1 cellular context compared by ENCODE assay signal in genomic region chr10:14019983-14020668, GRCh38.
A peak's percentile ranks its signal among the peaks of the same experiment; 100 is the strongest.
TF ChIP-seq lines count a peak whose summit lies in the region.

No MANE protein-coding gene starts in this region.

TF ChIP-seq in GM12878, 131 proteins besides CTCF, POLR2A, EP300 and RAD21 (continues in another document):
- TF ChIP-seq, protein P1, sequence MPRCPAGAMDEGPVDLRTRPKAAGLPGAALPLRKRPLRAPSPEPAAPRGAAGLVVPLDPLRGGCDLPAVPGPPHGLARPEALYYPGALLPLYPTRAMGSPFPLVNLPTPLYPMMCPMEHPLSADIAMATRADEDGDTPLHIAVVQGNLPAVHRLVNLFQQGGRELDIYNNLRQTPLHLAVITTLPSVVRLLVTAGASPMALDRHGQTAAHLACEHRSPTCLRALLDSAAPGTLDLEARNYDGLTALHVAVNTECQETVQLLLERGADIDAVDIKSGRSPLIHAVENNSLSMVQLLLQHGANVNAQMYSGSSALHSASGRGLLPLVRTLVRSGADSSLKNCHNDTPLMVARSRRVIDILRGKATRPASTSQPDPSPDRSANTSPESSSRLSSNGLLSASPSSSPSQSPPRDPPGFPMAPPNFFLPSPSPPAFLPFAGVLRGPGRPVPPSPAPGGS (IDR thresholded peaks at IDR 0.05; ENCODE audit: borderline replicate concordance, insufficient read depth, low read depth, low read length, poor library complexity, severe bottlenecking) = no peak
- TF ChIP-seq YY1 (IDR thresholded peaks at IDR 0.05; ENCODE audit: low read depth, low read length) = no peak
- TF ChIP-seq SIN3A (IDR thresholded peaks at IDR 0.05; ENCODE audit: low read depth, low read length) = no peak
- TF ChIP-seq ZNF384 (IDR thresholded peaks at IDR 0.05; ENCODE audit: borderline replicate concordance, low read depth, low read length) = no peak
- TF ChIP-seq SP1 (IDR thresholded peaks at IDR 0.05; ENCODE audit: low read depth, low read length) = no peak
- TF ChIP-seq YBX1 (IDR thresholded peaks at IDR 0.05) = no peak
- no peak for TF ChIP-seq ZZZ3 (IDR thresholded peaks at IDR 0.05; ENCODE audit: control insufficient read depth, insufficient read length, low read depth)
- no peak for TF ChIP-seq SUZ12 (IDR thresholded peaks at IDR 0.05; ENCODE audit: unreplicated experiment)
- no peak for TF ChIP-seq TCF7 (IDR thresholded peaks at IDR 0.05; ENCODE audit: borderline replicate concordance)
- TF ChIP-seq CREM (IDR thresholded peaks at IDR 0.05; ENCODE audit: low read depth) = no peak
- 0 out of 2 replicates have a peak, but pooled peaks have one; percentile 21 for TF ChIP-seq GATAD2B (conservative IDR thresholded peaks at IDR 0.05; ENCODE audit: low read depth)
- TF ChIP-seq, protein P2, sequence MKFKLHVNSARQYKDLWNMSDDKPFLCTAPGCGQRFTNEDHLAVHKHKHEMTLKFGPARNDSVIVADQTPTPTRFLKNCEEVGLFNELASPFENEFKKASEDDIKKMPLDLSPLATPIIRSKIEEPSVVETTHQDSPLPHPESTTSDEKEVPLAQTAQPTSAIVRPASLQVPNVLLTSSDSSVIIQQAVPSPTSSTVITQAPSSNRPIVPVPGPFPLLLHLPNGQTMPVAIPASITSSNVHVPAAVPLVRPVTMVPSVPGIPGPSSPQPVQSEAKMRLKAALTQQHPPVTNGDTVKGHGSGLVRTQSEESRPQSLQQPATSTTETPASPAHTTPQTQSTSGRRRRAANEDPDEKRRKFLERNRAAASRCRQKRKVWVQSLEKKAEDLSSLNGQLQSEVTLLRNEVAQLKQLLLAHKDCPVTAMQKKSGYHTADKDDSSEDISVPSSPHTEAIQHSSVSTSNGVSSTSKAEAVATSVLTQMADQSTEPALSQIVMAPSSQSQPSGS (IDR thresholded peaks at IDR 0.05; ENCODE audit: low read length) = no peak
- TF ChIP-seq MXI1 (IDR thresholded peaks at IDR 0.05; ENCODE audit: low read depth, low read length) = no peak
- TF ChIP-seq TCF12 (IDR thresholded peaks at IDR 0.05; ENCODE audit: low read depth, low read length) = peak; percentile 52; the same call in 1 of the 2 replicates
- TF ChIP-seq CEBPB (IDR thresholded peaks at IDR 0.05; ENCODE audit: borderline replicate concordance in 1 of 2, low read depth in 2 of 2, low read length in 2 of 2) = no peak
- TF ChIP-seq, protein P3, sequence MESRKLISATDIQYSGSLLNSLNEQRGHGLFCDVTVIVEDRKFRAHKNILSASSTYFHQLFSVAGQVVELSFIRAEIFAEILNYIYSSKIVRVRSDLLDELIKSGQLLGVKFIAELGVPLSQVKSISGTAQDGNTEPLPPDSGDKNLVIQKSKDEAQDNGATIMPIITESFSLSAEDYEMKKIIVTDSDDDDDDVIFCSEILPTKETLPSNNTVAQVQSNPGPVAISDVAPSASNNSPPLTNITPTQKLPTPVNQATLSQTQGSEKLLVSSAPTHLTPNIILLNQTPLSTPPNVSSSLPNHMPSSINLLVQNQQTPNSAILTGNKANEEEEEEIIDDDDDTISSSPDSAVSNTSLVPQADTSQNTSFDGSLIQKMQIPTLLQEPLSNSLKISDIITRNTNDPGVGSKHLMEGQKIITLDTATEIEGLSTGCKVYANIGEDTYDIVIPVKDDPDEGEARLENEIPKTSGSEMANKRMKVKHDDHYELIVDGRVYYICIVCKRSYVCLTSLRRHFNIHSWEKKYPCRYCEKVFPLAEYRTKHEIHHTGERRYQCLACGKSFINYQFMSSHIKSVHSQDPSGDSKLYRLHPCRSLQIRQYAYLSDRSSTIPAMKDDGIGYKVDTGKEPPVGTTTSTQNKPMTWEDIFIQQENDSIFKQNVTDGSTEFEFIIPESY (IDR thresholded peaks at IDR 0.05) = no peak
- TF ChIP-seq FOXM1 (IDR thresholded peaks at IDR 0.05; ENCODE audit: low read depth, low read length) = no peak
- 0 out of 2 replicates have a peak, but pooled peaks have one; percentile 22 for TF ChIP-seq ZNF217 (IDR thresholded peaks at IDR 0.05)
- peak; percentile 38; the same call in 1 of the 2 replicates for TF ChIP-seq ZNF687 (IDR thresholded peaks at IDR 0.05)
- no peak for TF ChIP-seq ELK1 (IDR thresholded peaks at IDR 0.05; ENCODE audit: low read depth, low read length)
- no peak for TF ChIP-seq STAT3 (IDR thresholded peaks at IDR 0.05; ENCODE audit: low read depth, low read length)
- TF ChIP-seq POU2F2 (IDR thresholded peaks at IDR 0.05; ENCODE audit: borderline replicate concordance, low read depth, low read length) = peak; percentile 85; the same call in 2 of the 3 replicates
- TF ChIP-seq CEBPZ (IDR thresholded peaks at IDR 0.05; ENCODE audit: low read depth, low read length) = no peak
- TF ChIP-seq ZBTB40 (IDR thresholded peaks at IDR 0.05; ENCODE audit: borderline replicate concordance) = no peak
- TF ChIP-seq, protein P4, sequence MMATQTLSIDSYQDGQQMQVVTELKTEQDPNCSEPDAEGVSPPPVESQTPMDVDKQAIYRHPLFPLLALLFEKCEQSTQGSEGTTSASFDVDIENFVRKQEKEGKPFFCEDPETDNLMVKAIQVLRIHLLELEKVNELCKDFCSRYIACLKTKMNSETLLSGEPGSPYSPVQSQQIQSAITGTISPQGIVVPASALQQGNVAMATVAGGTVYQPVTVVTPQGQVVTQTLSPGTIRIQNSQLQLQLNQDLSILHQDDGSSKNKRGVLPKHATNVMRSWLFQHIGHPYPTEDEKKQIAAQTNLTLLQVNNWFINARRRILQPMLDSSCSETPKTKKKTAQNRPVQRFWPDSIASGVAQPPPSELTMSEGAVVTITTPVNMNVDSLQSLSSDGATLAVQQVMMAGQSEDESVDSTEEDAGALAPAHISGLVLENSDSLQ (IDR thresholded peaks at IDR 0.05) = no peak
- TF ChIP-seq ATF7 (IDR thresholded peaks at IDR 0.05; ENCODE audit: low read depth) = 0 out of 2 replicates have a peak, but pooled peaks have one; percentile 28
- TF ChIP-seq, protein P5, sequence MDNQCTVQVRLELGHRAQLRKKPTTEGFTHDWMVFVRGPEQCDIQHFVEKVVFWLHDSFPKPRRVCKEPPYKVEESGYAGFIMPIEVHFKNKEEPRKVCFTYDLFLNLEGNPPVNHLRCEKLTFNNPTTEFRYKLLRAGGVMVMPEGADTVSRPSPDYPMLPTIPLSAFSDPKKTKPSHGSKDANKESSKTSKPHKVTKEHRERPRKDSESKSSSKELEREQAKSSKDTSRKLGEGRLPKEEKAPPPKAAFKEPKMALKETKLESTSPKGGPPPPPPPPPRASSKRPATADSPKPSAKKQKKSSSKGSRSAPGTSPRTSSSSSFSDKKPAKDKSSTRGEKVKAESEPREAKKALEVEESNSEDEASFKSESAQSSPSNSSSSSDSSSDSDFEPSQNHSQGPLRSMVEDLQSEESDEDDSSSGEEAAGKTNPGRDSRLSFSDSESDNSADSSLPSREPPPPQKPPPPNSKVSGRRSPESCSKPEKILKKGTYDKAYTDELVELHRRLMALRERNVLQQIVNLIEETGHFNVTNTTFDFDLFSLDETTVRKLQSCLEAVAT (IDR thresholded peaks at IDR 0.05) = peak; percentile 34; the same call in 1 of the 2 replicates
